Comparison of ENCODE assay signal across 13 cellular contexts in genomic region chr18:44973282-44973681, GRCh38.
DNase-seq lines count a peak whose midpoint lies in the region; ATAC-seq and TF ChIP-seq lines count a peak whose summit lies in the region.
"Had no signal": no experiment of that assay in that cellular context is flagged by ENCODE, and none has a peak within 500 bp of the region (broad histone marks: within the 10 kb centered on the region; RNA-seq: fewer than 3 reads in every experiment).

No MANE protein-coding gene starts in this region.

- DNase-seq in activated CD4-positive, alpha-beta T cell treated with anti-CD3 and anti-CD28 coated beads, Interleukin-2, amount 10 ng/mL, durations not matched to agents 24 days and 14 days: peak; percentile 63
- DNase-seq in activated CD4-positive, alpha-beta T cell treated with anti-CD3 and anti-CD28 coated beads for 4 hours: no peak
- DNase-seq in LHCN-M2 (ENCODE audit: low read depth) (peak; percentile 14), choroid plexus epithelial cell (ENCODE audit: low read depth) (peak; percentile 41), naive B cell (no peak), cerebellum (ENCODE audit: low spot score) (no peak)
- DNase-seq: NCI-H524, nucleus accumbens had no signal

- H3K27me3 Mint-ChIP-seq in activated CD4-positive, alpha-beta T cell treated with anti-CD3 and anti-CD28 coated beads, Interleukin-2, amount 10 ng/mL, durations not matched to agents 24 days and 14 days: no peaks in the 10 kb centered on the region
- no peaks in the 10 kb centered on the region for H3K27me3 Mint-ChIP-seq in naive B cell
- H3K27me3 Mint-ChIP-seq: brain had no signal

- H3K4me3 Mint-ChIP-seq in activated CD4-positive, alpha-beta T cell treated with anti-CD3 and anti-CD28 coated beads, Interleukin-2, amount 10 ng/mL, durations not matched to agents 24 days and 14 days: no peak overlapping the region
- peak overlapping the region in 1 of 8 donors; percentile 40 for H3K4me3 Mint-ChIP-seq in naive B cell
- H3K4me3 Mint-ChIP-seq: brain had no signal

- no peak overlapping the region for H3K27ac Mint-ChIP-seq in activated CD4-positive, alpha-beta T cell treated with anti-CD3 and anti-CD28 coated beads, Interleukin-2, amount 10 ng/mL, durations not matched to agents 24 days and 14 days
- peak overlapping the region in 5 of 6 donors; percentile 42 to 86 (median 44) for H3K27ac Mint-ChIP-seq in naive B cell

- ATAC-seq in naive B cell (ENCODE audit: low read depth in 2 of 2): peak in 1 of 2 donors; percentile 43
- ATAC-seq in GM18519 (IDR thresholded peaks at IDR 0.05; ENCODE audit: low FRiP score, unreplicated experiment): no peak
- ATAC-seq in HG02798 (IDR thresholded peaks at IDR 0.05; ENCODE audit: poor library complexity, unreplicated experiment): no peak
- ATAC-seq: left colon had no signal

- no peaks in the 10 kb centered on the region for H3K36me3 Mint-ChIP-seq in activated CD4-positive, alpha-beta T cell treated with anti-CD3 and anti-CD28 coated beads, Interleukin-2, amount 10 ng/mL, durations not matched to agents 24 days and 14 days (ENCODE audit: low read depth)
- H3K36me3 Mint-ChIP-seq in naive B cell: peaks cover 0 to 11% of the 10 kb centered on the region in 2 donors

- no peak overlapping the region for H3K4me3 ChIP-seq in choroid plexus epithelial cell (ENCODE audit: low read depth, low read length)
- H3K4me3 ChIP-seq: esophagus muscularis mucosa had no signal

- intact Hi-C loops in activated CD4-positive, alpha-beta T cell treated with anti-CD3 and anti-CD28 coated beads, Interleukin-2, amount 10 ng/mL, durations not matched to agents 24 days and 14 days (cut with micrococcal nuclease): no loop called here

- peak; percentile 58 for TF ChIP-seq CTCF in choroid plexus epithelial cell (conservative IDR thresholded peaks at IDR 0.05; ENCODE audit: low read depth, low read length)

- H3K9me3 Mint-ChIP-seq in activated CD4-positive, alpha-beta T cell treated with anti-CD3 and anti-CD28 coated beads, Interleukin-2, amount 10 ng/mL, durations not matched to agents 24 days and 14 days: no peaks in the 10 kb centered on the region
- H3K9me3 Mint-ChIP-seq in naive B cell: peaks cover 0 to 2% (median 0%) of the 10 kb centered on the region in 7 donors

- no peaks in the 10 kb centered on the region for H3K4me1 Mint-ChIP-seq in activated CD4-positive, alpha-beta T cell treated with anti-CD3 and anti-CD28 coated beads, Interleukin-2, amount 10 ng/mL, durations not matched to agents 24 days and 14 days
- H3K4me1 Mint-ChIP-seq in naive B cell: peaks cover 23 to 27% (median 24%) of the 10 kb centered on the region in 3 donors

Comparison
In these comparisons a context has a peak if more than half of its experiments do, and no peak if none do; other contexts are left out.
1. DNase-seq: peak in activated CD4-positive, alpha-beta T cell treated with anti-CD3 and anti-CD28 coated beads, Interleukin-2, amount 10 ng/mL, durations not matched to agents 24 days and 14 days (single experiment), LHCN-M2 (single experiment) and choroid plexus epithelial cell (single experiment); none in activated CD4-positive, alpha-beta T cell treated with anti-CD3 and anti-CD28 coated beads for 4 hours (0 of 2), naive B cell (single experiment) and cerebellum (single experiment).